In the genomic region with DNA sequence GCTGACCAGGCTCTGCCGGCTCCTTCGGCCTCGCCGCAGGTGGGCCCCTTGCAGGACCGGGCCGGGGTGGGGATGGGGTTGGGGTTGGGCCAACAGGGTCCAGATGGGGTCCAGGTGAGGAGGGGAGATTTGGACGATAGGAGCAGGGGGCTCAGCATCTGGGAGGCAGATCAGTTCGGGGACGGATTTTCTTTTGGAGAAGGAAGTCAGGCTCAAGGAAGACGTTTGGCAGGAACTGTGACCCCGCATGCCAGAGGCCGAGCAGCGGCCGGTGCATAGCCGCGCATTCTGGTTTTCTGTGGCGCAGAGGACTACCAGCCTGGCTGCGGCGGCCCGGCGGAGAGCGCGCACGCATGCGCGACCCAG, we compare ENCODE assay signal across 7 cellular contexts. TPM values are rescaled to one million over a fixed set of nuclear protein-coding genes. Genes with fewer than 3 reads are reported as not detected.
DNase-seq lines count a peak whose midpoint lies in the region; ATAC-seq and TF ChIP-seq lines count a peak whose summit lies in the region.
"Had no signal": no experiment of that assay in that cellular context is flagged by ENCODE, and none has a peak within 500 bp of the region (broad histone marks: within the 10 kb centered on the region; RNA-seq: fewer than 3 reads in every experiment).

No MANE protein-coding gene starts in this region.

- peaks cover 61% of the 10 kb centered on the region for H3K4me1 ChIP-seq in psoas muscle

- intact Hi-C loops in dorsolateral prefrontal cortex (cut with DNase I) (loop anchor here (2.0 to 10.0 kb wide), 6 partner anchors 28 to 634 kb away; a partner anchor contains a TSS), psoas muscle (cut with DNase I) (loop anchor here in 1 of 2 donors (10.0 kb wide), 1 partner anchor 60 kb away; a partner anchor contains a TSS)

- peak overlapping the region; percentile 94 for H3K27ac ChIP-seq in HL-60 (replicated peaks)
- peak overlapping the region; percentile 91 to 100 (median 100) for H3K27ac ChIP-seq in dorsolateral prefrontal cortex
- peak overlapping the region; percentile 99 for H3K27ac ChIP-seq in psoas muscle

- ATAC-seq in psoas muscle (peak; percentile 33 to 48 (median 42)), HG02623 (IDR thresholded peaks at IDR 0.05; ENCODE audit: unreplicated experiment) (no peak)

- H3K27me3 ChIP-seq in HL-60 (ENCODE audit: insufficient read depth, poor library complexity, severe bottlenecking) = no peaks in the 10 kb centered on the region
- no peaks in the 10 kb centered on the region for H3K27me3 ChIP-seq in dorsolateral prefrontal cortex
- no peaks in the 10 kb centered on the region for H3K27me3 ChIP-seq in psoas muscle (ENCODE audit: insufficient read depth in 3 of 3, low read length in 2 of 3)

- TF ChIP-seq POLR2A in erythroblast (IDR thresholded peaks at IDR 0.05; ENCODE audit: low read length) = no peak

- 0 to 1% (median 0%) methylated on average over 16 to 26 of the region's 26 CpGs for WGBS in psoas muscle, 3 donors

- TF ChIP-seq CTCF in HL-60 (IDR thresholded peaks at IDR 0.05; ENCODE audit: insufficient read depth, low read length) (no peak), dorsolateral prefrontal cortex (IDR thresholded peaks at IDR 0.05 in 54 of 56, conservative IDR thresholded peaks at IDR 0.05 in 2 of 56; ENCODE audit: low read depth in 1 of 56, partially characterized antibody in 56 of 56) (no peak), psoas muscle (IDR thresholded peaks at IDR 0.05) (no peak)

- DNase-seq in HL-60 (ENCODE audit: low read depth in 1 of 2, low spot score in 1 of 2) = no peak
- DNase-seq in dorsolateral prefrontal cortex = peak in 1 of 10 donors; percentile 80
- DNase-seq in psoas muscle = no peak
- no peak for DNase-seq in EL
- no peak for DNase-seq in erythroblast (lab: John Stamatoyannopoulos, UW)

- peaks cover 4 to 34% of the 10 kb centered on the region in 2 donors for H3K36me3 ChIP-seq in psoas muscle (ENCODE audit: insufficient read depth in 1 of 2, low read depth in 1 of 2)

- peak overlapping the region; percentile 58 for H3K4me3 ChIP-seq in HL-60 (replicated peaks; ENCODE audit: insufficient read depth, low read length)
- H3K4me3 ChIP-seq in dorsolateral prefrontal cortex = peak overlapping the region; percentile 67 to 100 (median 96)
- peak overlapping the region; percentile 91 for H3K4me3 ChIP-seq in psoas muscle

- no peaks in the 10 kb centered on the region for H3K9me3 ChIP-seq in psoas muscle

RNA-seq across cellular contexts. Expression of a gene that starts 0.8 kb away (rescaled TPM):
- total RNA-seq in dorsolateral prefrontal cortex = 1,000 to 10,000 TPM in 119 of 120 experiments, 100 to 1,000 TPM in 1; 996 to 2,428 (median 1,936) TPM
- 1,000 to 10,000 TPM; 5,088 to 7,531 (median 6,001) TPM for total RNA-seq in psoas muscle
- over 10,000 TPM in 1 of 3 donors, 1,000 to 10,000 TPM in 2; 4,532 to 12,458 (median 6,880) TPM for polyA plus RNA-seq in psoas muscle

RNA-seq across cellular contexts. Expression of a gene that starts 11.1 kb away (rescaled TPM):
- 10 to 100 TPM; 23.6 to 41.9 (median 31.5) TPM for total RNA-seq in dorsolateral prefrontal cortex
- total RNA-seq in psoas muscle = 10 to 100 TPM; 38.1 to 64.5 (median 58.5) TPM
- polyA plus RNA-seq in psoas muscle = 100 to 1,000 TPM in 2 of 3 donors, 10 to 100 TPM in 1; 79.1 to 172 (median 130) TPM

RNA-seq across cellular contexts. Expression of a gene that starts 27.0 kb away (rescaled TPM):
- total RNA-seq in dorsolateral prefrontal cortex (1 to 10 TPM in 113 of 120 experiments, under 1 TPM in 7; 0.38 to 5.7 (median 2.2) TPM), psoas muscle (1 to 10 TPM in 1 of 4 donors, under 1 TPM in 3; 0.32 to 1.0 (median 0.51) TPM)
- 1 to 10 TPM in 2 of 3 donors, under 1 TPM in 1; 0.76 to 1.6 (median 1.5) TPM for polyA plus RNA-seq in psoas muscle

RNA-seq across cellular contexts. Expression of a gene that starts 31.3 kb away (rescaled TPM):
- total RNA-seq in dorsolateral prefrontal cortex (100 to 1,000 TPM; 149 to 346 (median 234) TPM), psoas muscle (100 to 1,000 TPM in 1 of 4 donors, 10 to 100 TPM in 3; 47.1 to 156 (median 60.2) TPM)
- polyA plus RNA-seq in psoas muscle = 10 to 100 TPM; 24.8 to 96.2 (median 81.4) TPM

RNA-seq across cellular contexts. Expression of a gene that starts 33.7 kb away (rescaled TPM):
- 10 to 100 TPM; 11.7 to 72.6 (median 42.0) TPM for total RNA-seq in dorsolateral prefrontal cortex
- 1 to 10 TPM in 1 of 4 donors, under 1 TPM in 3; 0.17 to 1.9 (median 0.23) TPM for total RNA-seq in psoas muscle
- under 1 TPM; 0.13 to 0.62 (median 0.17) TPM for polyA plus RNA-seq in psoas muscle
- total RNA-seq: dermis microvascular lymphatic vessel endothelial cell had no signal
